Comparison of ENCODE assay signal across 8 cellular contexts in the genomic region with DNA sequence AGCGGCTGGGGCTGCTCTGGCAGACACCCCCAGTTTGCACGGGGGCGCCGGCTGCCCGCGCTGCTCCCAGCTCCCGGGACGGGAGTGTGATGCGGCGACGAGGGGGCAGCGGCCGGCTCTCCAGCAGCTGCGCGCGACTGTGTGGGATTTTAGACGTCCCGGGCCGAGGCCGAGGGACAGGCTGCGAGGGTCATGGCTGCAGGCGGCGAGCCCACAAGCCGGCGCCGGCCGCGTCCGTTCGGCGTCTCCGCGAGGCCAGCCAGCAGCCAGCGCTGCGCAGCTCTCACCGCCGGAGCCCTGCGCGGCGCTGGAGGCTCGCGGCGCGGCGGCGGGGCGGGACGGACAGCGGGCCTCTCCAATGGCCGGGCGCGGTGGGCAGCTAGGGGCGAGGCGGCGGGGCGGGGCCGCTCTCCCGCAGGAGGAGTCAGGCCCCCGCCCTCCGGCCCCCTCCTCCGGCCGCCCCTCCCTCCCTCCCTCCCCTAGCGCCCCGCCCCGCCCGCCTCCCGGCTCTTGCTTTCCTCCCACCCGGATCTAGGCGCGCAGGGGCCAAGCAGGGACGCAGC. TPM values are rescaled to one million over a fixed set of nuclear protein-coding genes. Genes with fewer than 3 reads are reported as not detected.
DNase-seq lines count a peak whose midpoint lies in the region; ATAC-seq and TF ChIP-seq lines count a peak whose summit lies in the region.

A gene (minus strand): TSS at position 285 of the 563 bp plus-strand sequence. CDS start 310 bp downstream, outside the sequence.

- no peaks in the 10 kb centered on the region for H4K20me1 ChIP-seq in GM23338 (replicated peaks; ENCODE audit: insufficient read depth)

- H3K4me1 ChIP-seq in GM23338 (ENCODE audit: insufficient read depth), result peaks cover 21% of the 10 kb centered on the region; the same call in 1 of the 2 replicates
- peaks cover 11% of the 10 kb centered on the region for H3K4me1 ChIP-seq in ovary (ENCODE audit: insufficient read depth)

- in situ Hi-C loops in KBM-7 (cut with MboI; ENCODE audit: low pct_unique_long_range_greater_than_20kb, low sequenced_read_pairs), result no loop called here

- peaks cover 10% of the 10 kb centered on the region for H3K9me3 Mint-ChIP-seq in GM23338

- no peaks in the 10 kb centered on the region for H3K9me3 ChIP-seq in ovary

- ATAC-seq in GM23338, result peak; percentile 94

- peak; percentile 79 for TF ChIP-seq POLR2A in ovary (IDR thresholded peaks at IDR 0.05)

- H3K36me3 ChIP-seq in GM23338 (ENCODE audit: insufficient read depth), result no peaks in the 10 kb centered on the region
- no peaks in the 10 kb centered on the region for H3K36me3 ChIP-seq in ovary

- WGBS in ovary, 3 donors, result 0 to 1% (median 1%) methylated on average over 1 to 66 of the region's 71 CpGs

- H2AFZ ChIP-seq in GM23338, result peak within 1 kb of the TSS; percentile 100

- H3K4me2 ChIP-seq in GM23338, result peak within 1 kb of the TSS; percentile 84

- H3K27me3 ChIP-seq in GM23338 (ENCODE audit: insufficient read depth) (peaks cover 18% of the 10 kb centered on the region), ovary (no peaks in the 10 kb centered on the region)

- H3K4me1 Mint-ChIP-seq in GM23338, result peaks cover 41% of the 10 kb centered on the region

- H3K4me3 Mint-ChIP-seq in GM23338, result peak within 1 kb of the TSS; percentile 89

- intact Hi-C loops in cardiac septum (cut with DNase I) (loop anchor here (5.0 to 10.0 kb wide), 2 partner anchors 42 to 80 kb away; a partner anchor contains a TSS), ovary (cut with DNase I) (loop anchor here in 1 of 4 donors (10.0 kb wide), 1 partner anchor 80 kb away; a partner anchor contains a TSS)

- no peak for TF ChIP-seq EP300 in ovary (IDR thresholded peaks at IDR 0.05)

- H3F3A ChIP-seq in GM23338 (replicated peaks; ENCODE audit: low read depth), result 0 out of 2 replicates have a peak, but pooled peaks cover 6% of the 10 kb centered on the region

- TF ChIP-seq CTCF in GM23338 (conservative IDR thresholded peaks at IDR 0.05; ENCODE audit: low read depth in 2 of 2) (no peak), ovary (IDR thresholded peaks at IDR 0.05) (no peak)

- peak within 1 kb of the TSS; percentile 24; the same call in 1 of the 2 replicates for H3K27ac Mint-ChIP-seq in GM23338

- peak within 1 kb of the TSS; percentile 98 for H3K4me3 ChIP-seq in GM08714 (ENCODE audit: low read length)
- peak within 1 kb of the TSS; percentile 83 for H3K4me3 ChIP-seq in GM23338
- peak within 1 kb of the TSS; percentile 99 for H3K4me3 ChIP-seq in ovary

- peaks cover 26% of the 10 kb centered on the region for H3K27me3 Mint-ChIP-seq in GM23338 (ENCODE audit: insufficient read depth, low read depth, poor library complexity)

- H3K79me2 ChIP-seq in GM23338 (replicated peaks; ENCODE audit: insufficient read depth), result peaks cover 4% of the 10 kb centered on the region; the same call in 1 of the 2 replicates

- peak; percentile 95 for DNase-seq in GM23338 (ENCODE audit: low spot score)
- peak; percentile 80 for DNase-seq in KBM-7
- peak; percentile 89 for DNase-seq in RPMI8226
- DNase-seq in amniotic epithelial cell (ENCODE audit: low read depth), result peak; percentile 80
- DNase-seq in cardiac septum (ENCODE audit: low spot score), result peak; percentile 94
- DNase-seq in ovary, result peak; percentile 92 to 96 (median 93)
- DNase-seq in OCI-M2 (lab: John Stamatoyannopoulos, UW; ENCODE audit: unreplicated experiment), result no peak

- 0 out of 2 replicates have a peak, but pooled peaks cover 3% of the 10 kb centered on the region for H3K9me2 ChIP-seq in GM23338 (ENCODE audit: insufficient read depth)

- peak within 1 kb of the TSS; percentile 87 for H3K27ac ChIP-seq in GM23338 (ENCODE audit: low read depth)
- H3K27ac ChIP-seq in ovary, result peak within 1 kb of the TSS; percentile 64 to 91

- peaks cover 23% of the 10 kb centered on the region for H3K36me3 Mint-ChIP-seq in GM23338 (ENCODE audit: low read depth)

TF ChIP-seq in GM23338, 12 proteins besides CTCF, POLR2A, EP300 and RAD21:
- TF ChIP-seq, protein P1, sequence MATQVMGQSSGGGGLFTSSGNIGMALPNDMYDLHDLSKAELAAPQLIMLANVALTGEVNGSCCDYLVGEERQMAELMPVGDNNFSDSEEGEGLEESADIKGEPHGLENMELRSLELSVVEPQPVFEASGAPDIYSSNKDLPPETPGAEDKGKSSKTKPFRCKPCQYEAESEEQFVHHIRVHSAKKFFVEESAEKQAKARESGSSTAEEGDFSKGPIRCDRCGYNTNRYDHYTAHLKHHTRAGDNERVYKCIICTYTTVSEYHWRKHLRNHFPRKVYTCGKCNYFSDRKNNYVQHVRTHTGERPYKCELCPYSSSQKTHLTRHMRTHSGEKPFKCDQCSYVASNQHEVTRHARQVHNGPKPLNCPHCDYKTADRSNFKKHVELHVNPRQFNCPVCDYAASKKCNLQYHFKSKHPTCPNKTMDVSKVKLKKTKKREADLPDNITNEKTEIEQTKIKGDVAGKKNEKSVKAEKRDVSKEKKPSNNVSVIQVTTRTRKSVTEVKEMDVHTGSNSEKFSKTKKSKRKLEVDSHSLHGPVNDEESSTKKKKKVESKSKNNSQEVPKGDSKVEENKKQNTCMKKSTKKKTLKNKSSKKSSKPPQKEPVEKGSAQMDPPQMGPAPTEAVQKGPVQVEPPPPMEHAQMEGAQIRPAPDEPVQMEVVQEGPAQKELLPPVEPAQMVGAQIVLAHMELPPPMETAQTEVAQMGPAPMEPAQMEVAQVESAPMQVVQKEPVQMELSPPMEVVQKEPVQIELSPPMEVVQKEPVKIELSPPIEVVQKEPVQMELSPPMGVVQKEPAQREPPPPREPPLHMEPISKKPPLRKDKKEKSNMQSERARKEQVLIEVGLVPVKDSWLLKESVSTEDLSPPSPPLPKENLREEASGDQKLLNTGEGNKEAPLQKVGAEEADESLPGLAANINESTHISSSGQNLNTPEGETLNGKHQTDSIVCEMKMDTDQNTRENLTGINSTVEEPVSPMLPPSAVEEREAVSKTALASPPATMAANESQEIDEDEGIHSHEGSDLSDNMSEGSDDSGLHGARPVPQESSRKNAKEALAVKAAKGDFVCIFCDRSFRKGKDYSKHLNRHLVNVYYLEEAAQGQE (IDR thresholded peaks at IDR 0.05; ENCODE audit: unreplicated experiment), result no peak
- TF ChIP-seq STAT1 (IDR thresholded peaks at IDR 0.05; ENCODE audit: unreplicated experiment) (no peak), JUNB (IDR thresholded peaks at IDR 0.05; ENCODE audit: unreplicated experiment) (no peak), POLR2AphosphoS5 (IDR thresholded peaks at IDR 0.05; ENCODE audit: low read depth) (peak; percentile 70; the same call in 1 of the 2 replicates), EZH2phosphoT487 (IDR thresholded peaks at IDR 0.05; ENCODE audit: unreplicated experiment) (no peak), ZNF114 (CRISPR knock-in tag; IDR thresholded peaks at IDR 0.05) (no peak), ZNF331 (CRISPR knock-in tag; IDR thresholded peaks at IDR 0.05; ENCODE audit: low read depth) (no peak)

RNA-seq across cellular contexts. Expression of the gene that starts here (rescaled TPM):
- 7.7 and 8.9 TPM in 2 replicates for total RNA-seq in GM23338 (2014; rRNA removed; shearing (Covaris generic))
- 1.4 and 1.5 TPM in 2 replicates for polyA plus RNA-seq in GM23338 (2016; fragmentation: Nextera tagmentation; extraction: Ambion mirVana)
- total RNA-seq in cardiac septum, result 14.4 TPM
- 10 to 100 TPM; 14.0 to 30.7 (median 23.3) TPM for total RNA-seq in ovary
- 10 to 100 TPM; 15.0 to 53.5 TPM for polyA plus RNA-seq in ovary
